Comparison of ENCODE assay signal across 14 cellular contexts in genomic region chr20:49545572-49545971, GRCh38. TPM values are rescaled to one million over a fixed set of nuclear protein-coding genes. Genes with fewer than 3 reads are reported as not detected.
DNase-seq lines count a peak whose midpoint lies in the region; TF ChIP-seq lines count a peak whose summit lies in the region.
"Had no signal": no experiment of that assay in that cellular context is flagged by ENCODE, and none has a peak within 500 bp of the region (broad histone marks: within the 10 kb centered on the region; RNA-seq: fewer than 3 reads in every experiment).

No MANE protein-coding gene starts in this region.

- peaks cover 7% of the 10 kb centered on the region for H3F3A ChIP-seq in neural progenitor cell (ENCODE audit: low read depth)

- peaks cover 3% of the 10 kb centered on the region for H3K9me3 Mint-ChIP-seq in neural progenitor cell
- H3K9me3 Mint-ChIP-seq in activated naive CD4-positive, alpha-beta T cell treated with anti-CD3 and anti-CD28 coated beads for 36 hours, result peaks cover 9% of the 10 kb centered on the region

- intact Hi-C loops in ascending aorta (cut with DNase I), result loop anchor here (5.0 to 10.0 kb wide), 2 partner anchors 169 to 392 kb away; partner anchors contain the start of genes B4GALT5 and RNF114
- intact Hi-C loops in activated naive CD4-positive, alpha-beta T cell treated with anti-CD3 and anti-CD28 coated beads for 36 hours (cut with micrococcal nuclease), result loop anchor here (10.0 kb wide), 1 partner anchor 349 kb away; no protein-coding TSS in a partner anchor

- H4K20me1 ChIP-seq in neural progenitor cell (ENCODE audit: low read depth), result no peaks in the 10 kb centered on the region

- H3K27ac Mint-ChIP-seq in neural progenitor cell, result no peak overlapping the region
- H3K27ac Mint-ChIP-seq in activated naive CD4-positive, alpha-beta T cell treated with anti-CD3 and anti-CD28 coated beads for 36 hours, result no peak overlapping the region
- H3K27ac Mint-ChIP-seq: naive B cell had no signal

- TF ChIP-seq CTCF in HL-60 (IDR thresholded peaks at IDR 0.05; ENCODE audit: insufficient read depth, low read length), result peak; percentile 22
- TF ChIP-seq CTCF in ascending aorta (IDR thresholded peaks at IDR 0.05), result peak in 2 of 3 experiments; percentile 5 to 12
- peak; percentile 32 for TF ChIP-seq CTCF in neural progenitor cell (IDR thresholded peaks at IDR 0.05)

- no peak overlapping the region for H3K4me3 Mint-ChIP-seq in neural progenitor cell
- H3K4me3 Mint-ChIP-seq in activated naive CD4-positive, alpha-beta T cell treated with anti-CD3 and anti-CD28 coated beads for 36 hours, result no peak overlapping the region
- H3K4me3 Mint-ChIP-seq: naive B cell had no signal

- H3K27me3 ChIP-seq in HL-60 (ENCODE audit: insufficient read depth, poor library complexity, severe bottlenecking) (no peaks in the 10 kb centered on the region), ascending aorta (no peaks in the 10 kb centered on the region), neural progenitor cell (no peaks in the 10 kb centered on the region)
- H3K27me3 ChIP-seq: transverse colon had no signal

- H3K4me3 ChIP-seq in HL-60 (replicated peaks; ENCODE audit: insufficient read depth, low read length), result no peak overlapping the region
- H3K4me3 ChIP-seq in ascending aorta, result no peak overlapping the region
- no peak overlapping the region for H3K4me3 ChIP-seq in neural progenitor cell
- H3K4me3 ChIP-seq: transverse colon had no signal

- H3K79me2 ChIP-seq in neural progenitor cell (ENCODE audit: low read depth), result no peaks in the 10 kb centered on the region

- peaks cover 0 to 25% of the 10 kb centered on the region in 2 donors for H3K4me1 ChIP-seq in ascending aorta
- no peaks in the 10 kb centered on the region for H3K4me1 ChIP-seq in neural progenitor cell
- H3K4me1 ChIP-seq: transverse colon had no signal

- H3K27me3 Mint-ChIP-seq in neural progenitor cell (ENCODE audit: insufficient read depth, low read depth), result no peaks in the 10 kb centered on the region
- no peaks in the 10 kb centered on the region for H3K27me3 Mint-ChIP-seq in activated naive CD4-positive, alpha-beta T cell treated with anti-CD3 and anti-CD28 coated beads for 36 hours (ENCODE audit: low read depth)

- H2AFZ ChIP-seq in neural progenitor cell (replicated peaks), result no peak overlapping the region

- no peak overlapping the region for H3K9ac ChIP-seq in neural progenitor cell

- CTCF ChIA-PET in activated naive CD4-positive, alpha-beta T cell treated with anti-CD3 and anti-CD28 coated beads for 36 hours (lab: Charles Lee), result interaction anchor here (0.8 to 10.7 kb wide), 5 partner anchors 8 to 69 kb away, joined by 3 to 166 read pairs (median 3); no protein-coding TSS in a partner anchor

- H3K9me3 ChIP-seq in ascending aorta, result no peaks in the 10 kb centered on the region
- no peaks in the 10 kb centered on the region for H3K9me3 ChIP-seq in neural progenitor cell (ENCODE audit: low read depth)
- H3K9me3 ChIP-seq: transverse colon had no signal

- H3K4me2 ChIP-seq in neural progenitor cell, result no peak overlapping the region

- H3K36me3 Mint-ChIP-seq in neural progenitor cell, result peaks cover 10% of the 10 kb centered on the region
- H3K36me3 Mint-ChIP-seq in activated naive CD4-positive, alpha-beta T cell treated with anti-CD3 and anti-CD28 coated beads for 36 hours (ENCODE audit: low read depth), result no peaks in the 10 kb centered on the region

- DNase-seq in NCI-H2227 (lab: John Stamatoyannopoulos, UW; ENCODE audit: unreplicated experiment) (peak; percentile 10), NCI-H2227 treated with DMSO at 0.1 percent for 48 hours (lab: John Stamatoyannopoulos, UW) (no peak), HL-60 (ENCODE audit: low read depth in 1 of 2, low spot score in 1 of 2) (no peak), ascending aorta (ENCODE audit: low spot score in 2 of 2) (no peak), neural progenitor cell (ENCODE audit: low spot score) (no peak), NCI-H1694 (lab: John Stamatoyannopoulos, UW) (no peak)
- DNase-seq in stimulated activated CD4-positive, alpha-beta T cell treated with anti-CD3 and anti-CD28 coated beads, Interleukin-12 subunit alpha, Interleukin-12 subunit beta, amount 100 ng/mL, for 4 hours, result no peak
- no peak for DNase-seq in activated naive CD4-positive, alpha-beta T cell treated with anti-CD3 and anti-CD28 coated beads for 36 hours
- DNase-seq: aorta, naive B cell, NCI-H146, T-helper 9 cell, transverse colon had no signal

- H3K27ac ChIP-seq in HL-60 (replicated peaks) (no peak overlapping the region), ascending aorta (peak overlapping the region; percentile 73 to 84), neural progenitor cell (no peak overlapping the region)
- H3K27ac ChIP-seq: epithelial cell of prostate, transverse colon had no signal

- H3K36me3 ChIP-seq in ascending aorta (peaks cover 85 to 92% of the 10 kb centered on the region in 2 donors), neural progenitor cell (no peaks in the 10 kb centered on the region)
- H3K36me3 ChIP-seq: transverse colon had no signal

- H3K4me1 Mint-ChIP-seq in neural progenitor cell, result no peaks in the 10 kb centered on the region
- no peaks in the 10 kb centered on the region for H3K4me1 Mint-ChIP-seq in activated naive CD4-positive, alpha-beta T cell treated with anti-CD3 and anti-CD28 coated beads for 36 hours (ENCODE audit: low read depth)
- H3K4me1 Mint-ChIP-seq: naive B cell had no signal

RNA-seq across cellular contexts. Expression of gene PTGIS, which starts 22.4 kb away (rescaled TPM):
- total RNA-seq in ascending aorta, result 288 TPM
- 31.3 and 35.6 TPM in 2 replicates for total RNA-seq in neural progenitor cell (ENCODE audit: low replicate concordance)
- total RNA-seq in activated naive CD4-positive, alpha-beta T cell treated with anti-CD3 and anti-CD28 coated beads for 36 hours, result not detected

Comparison
In these comparisons a context has a peak if more than half of its experiments do, and no peak if none do; other contexts are left out.
1. H3K27ac ChIP-seq: peak in ascending aorta (2 of 2); none in HL-60 (single experiment) and neural progenitor cell (single experiment).
2. RNA of gene PTGIS, which starts 22.4 kb away (total RNA-seq): 288 TPM in ascending aorta (single experiment) and 31.3 to 35.6 TPM in neural progenitor cell; not detected in activated naive CD4-positive, alpha-beta T cell treated with anti-CD3 and anti-CD28 coated beads for 36 hours; every median in the first group is over 10 times any median in the second.
3. Peak in every context shown above with its lines, with median percentiles within 50 percentile points of each other: CTCF ChIP-seq.